In genomic region chr5:157859227-157859575, GRCh38 we compare ENCODE assay signal across 8 cellular contexts. TPM values are rescaled to one million over a fixed set of nuclear protein-coding genes. Genes with fewer than 3 reads are reported as not detected.
DNase-seq lines count a peak whose midpoint lies in the region; ATAC-seq and TF ChIP-seq lines count a peak whose summit lies in the region.

No MANE protein-coding gene starts in this region.

- peaks cover 0 to 10% (median 3%) of the 10 kb centered on the region in 5 donors for H3K36me3 Mint-ChIP-seq in naive thymus-derived CD4-positive, alpha-beta T cell

- CTCF ChIA-PET in AG04450 (lab: Charles Lee), result interaction anchor here (0.7 to 3.5 kb wide), 6 partner anchors 39 to 135 kb away, joined by 3 to 25 read pairs (median 3); no protein-coding TSS in a partner anchor
- CTCF ChIA-PET in naive thymus-derived CD4-positive, alpha-beta T cell (lab: Charles Lee), result interaction anchor here (1.0 to 1.1 kb wide), 2 partner anchors 39 to 89 kb away, joined by 5 read pairs; no protein-coding TSS in a partner anchor

- H3K4me2 ChIP-seq in Karpas-422 (ENCODE audit: low read depth, low read length, poor library complexity, severe bottlenecking), result peak overlapping the region; percentile 74

- DNase-seq in AG04450 (ENCODE audit: low read depth, low spot score), result no peak
- DNase-seq in Karpas-422, result no peak
- no peak for DNase-seq in colonic mucosa
- DNase-seq in naive thymus-derived CD4-positive, alpha-beta T cell, result no peak
- DNase-seq in superior temporal gyrus (ENCODE audit: extremely low spot score), result no peak
- DNase-seq in OCI-M2 (lab: John Stamatoyannopoulos, UW; ENCODE audit: unreplicated experiment), result no peak

- H4K20me1 ChIP-seq in Karpas-422 (ENCODE audit: insufficient read depth, low read depth, low read length), result peaks cover 16% of the 10 kb centered on the region; the same call in 1 of the 2 replicates

- peak overlapping the region; percentile 88 to 99 (median 96) for H3K4me3 Mint-ChIP-seq in naive thymus-derived CD4-positive, alpha-beta T cell

- H3K9me3 ChIP-seq in AG04450 (ENCODE audit: control insufficient read depth, insufficient read depth, low read length) (no peaks in the 10 kb centered on the region; the same call in 1 of the 2 replicates), Karpas-422 (ENCODE audit: low read length) (no peaks in the 10 kb centered on the region), colonic mucosa (no peaks in the 10 kb centered on the region)
- H3K9me3 ChIP-seq in naive thymus-derived CD4-positive, alpha-beta T cell (ENCODE audit: control insufficient read depth in 2 of 3, low read length in 3 of 3), result no peaks in the 10 kb centered on the region

- intact Hi-C loops in colonic mucosa (cut with DNase I), result no loop called here
- intact Hi-C loops in naive thymus-derived CD4-positive, alpha-beta T cell (cut with micrococcal nuclease), result loop anchor here (1.0 to 10.0 kb wide), 15 partner anchors 33 to 1553 kb away; partner anchors contain the start of genes MED7 (in 2 of the 2), RNF145 (in 2 of the 2) and THG1L (in 2 of the 2)

- H3K79me2 ChIP-seq in Karpas-422 (ENCODE audit: low read length), result peaks cover 48% of the 10 kb centered on the region

- H3K36me3 ChIP-seq in Karpas-422 (ENCODE audit: insufficient read depth, low read length), result no peaks in the 10 kb centered on the region; the same call in 1 of the 2 replicates
- no peaks in the 10 kb centered on the region for H3K36me3 ChIP-seq in colonic mucosa
- peaks cover 0 to 6% (median 0%) of the 10 kb centered on the region in 3 experiments for H3K36me3 ChIP-seq in naive thymus-derived CD4-positive, alpha-beta T cell (ENCODE audit: control insufficient read depth in 2 of 3, insufficient read depth in 3 of 3, low read length in 3 of 3)

- H3K4me1 ChIP-seq in Karpas-422 (ENCODE audit: low read length), result peaks cover 46% of the 10 kb centered on the region
- H3K4me1 ChIP-seq in colonic mucosa, result no peaks in the 10 kb centered on the region
- peaks cover 7 to 13% of the 10 kb centered on the region in 2 donors for H3K4me1 ChIP-seq in naive thymus-derived CD4-positive, alpha-beta T cell (ENCODE audit: control insufficient read depth in 2 of 2, insufficient read depth in 2 of 2, low read length in 2 of 2)

- H3K27me3 ChIP-seq in AG04450 (ENCODE audit: control insufficient read depth, insufficient read depth, low read length), result no peaks in the 10 kb centered on the region
- H3K27me3 ChIP-seq in Karpas-422 (ENCODE audit: low read length), result no peaks in the 10 kb centered on the region
- no peaks in the 10 kb centered on the region for H3K27me3 ChIP-seq in colonic mucosa
- H3K27me3 ChIP-seq in naive thymus-derived CD4-positive, alpha-beta T cell (ENCODE audit: control insufficient read depth in 2 of 2, insufficient read depth in 2 of 2, low read length in 2 of 2), result no peaks in the 10 kb centered on the region

- peak overlapping the region; percentile 87 for H2AFZ ChIP-seq in Karpas-422 (ENCODE audit: low read length)

- POLR2A ChIA-PET in AG04450 (lab: Yijun Ruan, JAX), result interaction anchor here (0.5 to 1.4 kb wide), 3 partner anchors 37 to 1143 kb away, joined by 3 to 8 read pairs (median 3); no protein-coding TSS in a partner anchor
- POLR2A ChIA-PET in naive thymus-derived CD4-positive, alpha-beta T cell (lab: Charles Lee), result interaction anchor here (0.9 to 1.2 kb wide), 2 partner anchors 10 to 1405 kb away, joined by 3 read pairs; no protein-coding TSS in a partner anchor

- no peaks in the 10 kb centered on the region for H3K27me3 Mint-ChIP-seq in naive thymus-derived CD4-positive, alpha-beta T cell

- ATAC-seq in naive thymus-derived CD4-positive, alpha-beta T cell, result no peak
- ATAC-seq in GM19351 (IDR thresholded peaks at IDR 0.05; ENCODE audit: unreplicated experiment), result no peak
- no peak for ATAC-seq in HG03565 (IDR thresholded peaks at IDR 0.05; ENCODE audit: unreplicated experiment)

- H3K9me3 Mint-ChIP-seq in naive thymus-derived CD4-positive, alpha-beta T cell, result peaks cover 0 to 3% (median 0%) of the 10 kb centered on the region in 11 donors

- peak overlapping the region; percentile 55 to 99 (median 95) for H3K27ac Mint-ChIP-seq in naive thymus-derived CD4-positive, alpha-beta T cell

- H3K4me3 ChIP-seq in AG04450 (ENCODE audit: low read depth, low read length) (peak overlapping the region; percentile 92; the same call in 1 of the 2 replicates), Karpas-422 (ENCODE audit: low read length) (peak overlapping the region; percentile 95), colonic mucosa (peak overlapping the region; percentile 82)
- peak overlapping the region; percentile 96 for H3K4me3 ChIP-seq in naive thymus-derived CD4-positive, alpha-beta T cell (ENCODE audit: low read length)

- TF ChIP-seq CTCF in AG04450 (IDR thresholded peaks at IDR 0.05; ENCODE audit: low read depth, low read length), result no peak
- TF ChIP-seq CTCF in colonic mucosa (IDR thresholded peaks at IDR 0.05), result no peak

- no peaks in the 10 kb centered on the region for H3K9me2 ChIP-seq in Karpas-422 (replicated peaks; ENCODE audit: insufficient read depth, low read length)

- peak overlapping the region; percentile 93; the same call in 1 of the 2 replicates for H3K9ac ChIP-seq in Karpas-422 (ENCODE audit: low read length)
- H3K9ac ChIP-seq in colonic mucosa (ENCODE audit: low read depth in 2 of 2, low read length in 2 of 2), result peak overlapping the region; percentile 89 to 93

- H3K27ac ChIP-seq in AG04450 (ENCODE audit: low read depth, low read length), result no peak overlapping the region
- H3K27ac ChIP-seq in Karpas-422 (ENCODE audit: low read length), result no peak overlapping the region
- H3K27ac ChIP-seq in colonic mucosa, result no peak overlapping the region
- H3K27ac ChIP-seq in naive thymus-derived CD4-positive, alpha-beta T cell (ENCODE audit: low read depth, low read length), result peak overlapping the region; percentile 85

- H3K4me1 Mint-ChIP-seq in naive thymus-derived CD4-positive, alpha-beta T cell, result peaks cover 47 to 83% (median 78%) of the 10 kb centered on the region in 7 donors

RNA-seq across cellular contexts. Expression of gene CLINT1, which starts 0.3 kb away (rescaled TPM):
- polyA plus RNA-seq in AG04450 (2011; rRNA removed), result 103 and 107 TPM in 2 replicates
- 186 and 234 TPM in 2 replicates for polyA minus RNA-seq in AG04450 (2011; rRNA and poly(A)+ RNA removed)
- total RNA-seq in Karpas-422 (2014; rRNA removed; shearing (Covaris generic); ENCODE audit: low replicate concordance), result 49.4 and 87.7 TPM in 2 replicates
- 100 to 1,000 TPM; 127 to 183 TPM for total RNA-seq in colonic mucosa
- 10 to 100 TPM; 58.8 to 94.2 (median 74.0) TPM for total RNA-seq in naive thymus-derived CD4-positive, alpha-beta T cell
- 10 to 100 TPM; 57.5 to 85.6 TPM for polyA plus RNA-seq in naive thymus-derived CD4-positive, alpha-beta T cell
